8 cellular contexts compared by ENCODE assay signal in genomic region chr7:30226593-30227268, GRCh38. TPM values are rescaled to one million over a fixed set of nuclear protein-coding genes. Genes with fewer than 3 reads are reported as not detected.
DNase-seq lines count a peak whose midpoint lies in the region; ATAC-seq, FAIRE-seq and TF ChIP-seq lines count a peak whose summit lies in the region.

No MANE protein-coding gene starts in this region.

- H3K27ac Mint-ChIP-seq in activated B cell treated with CpG ODN at 0.5 μM for 24 hours (peak overlapping the region; percentile 92), memory B cell (peak overlapping the region; percentile 77)

- H3K27me3 Mint-ChIP-seq in activated B cell treated with CpG ODN at 0.5 μM for 24 hours, result no peaks in the 10 kb centered on the region
- H3K27me3 Mint-ChIP-seq in memory B cell, result no peaks in the 10 kb centered on the region

- H3K36me3 Mint-ChIP-seq in activated B cell treated with CpG ODN at 0.5 μM for 24 hours (ENCODE audit: low read depth) (no peaks in the 10 kb centered on the region), memory B cell (peaks cover 4% of the 10 kb centered on the region)

- H3K4me1 Mint-ChIP-seq in activated B cell treated with CpG ODN at 0.5 μM for 24 hours (peaks cover 28% of the 10 kb centered on the region), memory B cell (peaks cover 21% of the 10 kb centered on the region)

- no peak for TF ChIP-seq CTCF in activated B cell treated with CpG ODN at 0.5 μM for 24 hours (IDR thresholded peaks at IDR 0.05)

- intact Hi-C loops in activated B cell treated with CpG ODN at 0.5 μM for 24 hours (cut with micrococcal nuclease), result loop anchor here (1.0 to 5.0 kb wide), 7 partner anchors 13 to 236 kb away; partner anchors contain the start of gene ZNRF2

- no peak for FAIRE-seq in GM19239 (lab: Jason Lieb, UNC)

- H3K9me3 Mint-ChIP-seq in activated B cell treated with CpG ODN at 0.5 μM for 24 hours, result no peaks in the 10 kb centered on the region
- peaks cover 2% of the 10 kb centered on the region for H3K9me3 Mint-ChIP-seq in memory B cell

- H3K4me3 Mint-ChIP-seq in activated B cell treated with CpG ODN at 0.5 μM for 24 hours (no peak overlapping the region), memory B cell (no peak overlapping the region)

- ATAC-seq in activated B cell treated with CpG ODN at 0.5 μM for 24 hours (ENCODE audit: low read depth) (no peak), memory B cell (ENCODE audit: low read depth) (no peak)

- CTCF ChIA-PET in activated B cell treated with CpG ODN at 0.5 μM for 24 hours (lab: Charles Lee), result interaction anchor here (1.4 to 1.5 kb wide), 2 partner anchors 10 to 48 kb away, joined by 3 to 6 read pairs; no protein-coding TSS in a partner anchor

- DNase-seq in COR-L47 (lab: John Stamatoyannopoulos, UW) (peak; percentile 68), NCI-H1092 (lab: John Stamatoyannopoulos, UW) (peak; percentile 54), activated B cell treated with CpG ODN at 0.5 μM for 24 hours (no peak), memory B cell (ENCODE audit: low spot score in 2 of 2) (no peak), GM19239 (ENCODE audit: insufficient read length, low spot score) (no peak), NOMO-1 treated with dmso at 0.1 percent for 144 hours (lab: John Stamatoyannopoulos, UW; ENCODE audit: unreplicated experiment) (no peak), Ammon's horn (ENCODE audit: low spot score) (no peak), middle frontal gyrus (ENCODE audit: extremely low spot score, low spot score) (no peak)

- POLR2A ChIA-PET in activated B cell treated with CpG ODN at 0.5 μM for 24 hours (lab: Charles Lee), result interaction anchor here (0.6 to 1.3 kb wide), 4 partner anchors 11 to 63 kb away, joined by 3 to 9 read pairs (median 4); no protein-coding TSS in a partner anchor

RNA-seq across cellular contexts. Expression of gene ZNRF2, which starts 57.7 kb away (rescaled TPM):
- total RNA-seq in activated B cell treated with CpG ODN at 0.5 μM for 24 hours, result 18.7 and 21.4 TPM in 2 replicates

Comparison
In these comparisons a context has a peak if more than half of its experiments do, and no peak if none do; other contexts are left out.
1. DNase-seq: peak in COR-L47 (single experiment) and NCI-H1092 (single experiment); none in activated B cell treated with CpG ODN at 0.5 μM for 24 hours (single experiment), memory B cell (0 of 2), GM19239 (single experiment), NOMO-1 treated with dmso at 0.1 percent for 144 hours (single experiment), Ammon's horn (single experiment) and middle frontal gyrus (single experiment).